In genomic region chr2:210965472-210965871, GRCh38 we compare ENCODE assay signal across 18 cellular contexts.
DNase-seq lines count a peak whose midpoint lies in the region; ATAC-seq and TF ChIP-seq lines count a peak whose summit lies in the region.
"Had no signal": no experiment of that assay in that cellular context is flagged by ENCODE, and none has a peak within 500 bp of the region (broad histone marks: within the 10 kb centered on the region; RNA-seq: fewer than 3 reads in every experiment).

No MANE protein-coding gene starts in this region.

- H3K79me2 ChIP-seq in ACC112 (ENCODE audit: control insufficient read depth, insufficient read depth, low read length, unreplicated experiment) (no peaks in the 10 kb centered on the region), mammary epithelial cell (ENCODE audit: insufficient read depth, low read length) (no peaks in the 10 kb centered on the region)

- TF ChIP-seq CTCF in mammary epithelial cell (conservative IDR thresholded peaks at IDR 0.05 in 1 of 2, IDR thresholded peaks at IDR 0.05 in 1 of 2; ENCODE audit: extremely low read depth in 1 of 2, insufficient read depth in 1 of 2, low read depth in 1 of 2, low read length in 2 of 2) (no peak), fibroblast of the aortic adventitia (IDR thresholded peaks at IDR 0.05; ENCODE audit: insufficient read depth, low read length) (no peak), right atrium auricular region (IDR thresholded peaks at IDR 0.05) (no peak)

- intact Hi-C loops in mammary epithelial cell (cut with micrococcal nuclease): no loop called here

- in situ Hi-C loops in mammary epithelial cell (cut with MboI; ENCODE audit: low sequenced_read_pairs in 2 of 2): no loop called here

- H3K4me2 ChIP-seq in mammary epithelial cell (ENCODE audit: insufficient read depth, low read depth, low read length): peak overlapping the region; percentile 25
- H3K4me2 ChIP-seq: SK-N-SH had no signal

- no peaks in the 10 kb centered on the region for H3K9me3 ChIP-seq in mammary epithelial cell (replicated peaks; ENCODE audit: insufficient read depth, low read length)
- H3K9me3 ChIP-seq in right atrium auricular region: no peaks in the 10 kb centered on the region
- H3K9me3 ChIP-seq: Caco-2, SK-N-SH had no signal

- H3K27ac ChIP-seq in ACC112 (ENCODE audit: low read depth, low read length): 0 out of 2 replicates have a peak overlapping the region, but pooled peaks have one; percentile 25
- no peak overlapping the region for H3K27ac ChIP-seq in mammary epithelial cell (ENCODE audit: insufficient read depth, low read depth, low read length)
- H3K27ac ChIP-seq in right atrium auricular region: no peak overlapping the region

- H2AFZ ChIP-seq in ACC112 (ENCODE audit: low read length, unreplicated experiment) (peak overlapping the region; percentile 36), mammary epithelial cell (ENCODE audit: low read depth, low read length) (no peak overlapping the region)

- H3K27me3 ChIP-seq in ACC112 (ENCODE audit: insufficient read depth, low read length) (no peaks in the 10 kb centered on the region), mammary epithelial cell (ENCODE audit: insufficient read depth, low read length) (peaks cover 4% of the 10 kb centered on the region), right atrium auricular region (no peaks in the 10 kb centered on the region)

- peaks cover 9% of the 10 kb centered on the region for H3K4me1 ChIP-seq in ACC112 (ENCODE audit: control insufficient read depth, insufficient read depth, low read length, unreplicated experiment)
- H3K4me1 ChIP-seq in mammary epithelial cell (ENCODE audit: insufficient read depth, low read length): peaks cover 10% of the 10 kb centered on the region
- no peaks in the 10 kb centered on the region for H3K4me1 ChIP-seq in right atrium auricular region
- H3K4me1 ChIP-seq: Caco-2 had no signal

- ATAC-seq in GM19023 (IDR thresholded peaks at IDR 0.05; ENCODE audit: unreplicated experiment): no peak
- ATAC-seq: GM12878 had no signal

- H4K20me1 ChIP-seq in mammary epithelial cell (ENCODE audit: insufficient read depth, low read length): peaks cover 3% of the 10 kb centered on the region

- dilution Hi-C loops in mammary epithelial cell (cut with HindIII; ENCODE audit: low sequenced_read_pairs): no loop called here

- CTCF ChIA-PET in mammary epithelial cell (lab: Charles Lee; ENCODE audit: low non-redundant PET): no interaction called here

- no peaks in the 10 kb centered on the region for H3K36me3 ChIP-seq in ACC112 (ENCODE audit: insufficient read depth, low read length)
- no peaks in the 10 kb centered on the region for H3K36me3 ChIP-seq in mammary epithelial cell (ENCODE audit: insufficient read depth, low read length)
- no peaks in the 10 kb centered on the region for H3K36me3 ChIP-seq in right atrium auricular region

- no peak overlapping the region for H3K4me3 ChIP-seq in ACC112 (ENCODE audit: low read depth, low read length)
- no peak overlapping the region for H3K4me3 ChIP-seq in mammary epithelial cell (replicated peaks in 1 of 3; ENCODE audit: insufficient read depth in 1 of 3, low read depth in 2 of 3, low read length in 3 of 3)
- no peak overlapping the region for H3K4me3 ChIP-seq in fibroblast of the aortic adventitia (ENCODE audit: low read depth, low read length)
- no peak overlapping the region for H3K4me3 ChIP-seq in right atrium auricular region
- H3K4me3 ChIP-seq: GM12878 had no signal

- 33% methylated on average over 3 of the region's 3 CpGs for WGBS in mammary epithelial cell (ENCODE audit: low coverage, missing lambda C conversion rate)

- no peak overlapping the region for H3K9ac ChIP-seq in mammary epithelial cell (ENCODE audit: insufficient read depth, low read length)
- H3K9ac ChIP-seq: SK-N-SH had no signal

- BruUV-seq in mammary epithelial cell (replicated peaks; lab: Mats Ljungman, UMichigan): no TSS peak

- peak; percentile 9 for DNase-seq in LHCN-M2 (ENCODE audit: low read depth)
- peak; percentile 78 for DNase-seq in mammary epithelial cell
- DNase-seq in fibroblast of the aortic adventitia (ENCODE audit: low read depth): peak; percentile 47
- no peak for DNase-seq in DMS 273 treated with DMSO at 0.1 percent for 48 hours (lab: John Stamatoyannopoulos, UW)
- DNase-seq in right atrium auricular region (ENCODE audit: low spot score): no peak
- DNase-seq: Caco-2; CD4-positive, alpha-beta T cell; Karpas-422; NCI-H1092 treated with DMSO at 0.1 percent for 48 hours; NCI-H1694; NCI-H510A; NCI-H774; OCI-M1; SHP77 treated with DMSO at 0.1 percent for 48 hours; SK-N-SH had no signal

Comparison
In these comparisons a context has a peak if more than half of its experiments do, and no peak if none do; other contexts are left out.
1. DNase-seq: peak in LHCN-M2 (single experiment), mammary epithelial cell (single experiment) and fibroblast of the aortic adventitia (single experiment); none in DMS 273 treated with DMSO at 0.1 percent for 48 hours (single experiment) and right atrium auricular region (single experiment).